ENCODE assay signal across 17 cellular contexts in the genomic region with DNA sequence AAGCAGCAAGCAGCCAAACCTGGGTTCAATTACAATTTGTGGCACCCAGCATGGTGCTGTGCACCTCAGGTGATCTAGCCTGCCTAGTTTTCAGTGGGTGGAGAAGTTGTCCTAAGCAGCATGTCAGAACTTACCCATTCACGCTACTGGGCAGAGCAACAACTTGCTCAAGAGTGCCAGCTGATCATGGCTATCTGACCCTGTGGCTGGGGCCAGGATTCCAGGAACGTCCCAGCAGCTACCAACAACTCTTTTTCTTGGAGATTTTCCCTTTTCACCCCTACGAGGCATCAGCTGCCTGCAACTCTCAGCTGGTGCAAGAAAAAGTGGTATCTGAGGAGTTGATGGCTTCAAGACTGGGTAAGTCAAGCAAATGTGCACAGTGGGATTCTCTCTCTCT.
DNase-seq lines count a peak whose midpoint lies in the region; ATAC-seq and TF ChIP-seq lines count a peak whose summit lies in the region.
"Had no signal": no experiment of that assay in that cellular context is flagged by ENCODE, and none has a peak within 500 bp of the region (broad histone marks: within the 10 kb centered on the region; RNA-seq: fewer than 3 reads in every experiment).

No MANE protein-coding gene starts in this region.

- H3K27ac ChIP-seq in SJSA1 (peak overlapping the region; percentile 60), adrenal gland (peak overlapping the region in 4 of 5 donors; percentile 48 to 73 (median 52)), esophagus muscularis mucosa (replicated peaks in 1 of 4) (no peak overlapping the region)
- H3K27ac ChIP-seq: A549; BLaER1 treated with 17β-estradiol and CSF1 and Interleukin-3, amounts not matched to agents 10 nM and 100 nM; C4-2B had no signal

- H3K36me3 ChIP-seq in SJSA1 (no peaks in the 10 kb centered on the region), adrenal gland (replicated peaks in 1 of 2) (no peaks in the 10 kb centered on the region), esophagus muscularis mucosa (no peaks in the 10 kb centered on the region)
- H3K36me3 ChIP-seq: BLaER1 treated with 17β-estradiol and CSF1 and Interleukin-3, amounts not matched to agents 10 nM and 100 nM had no signal

- ATAC-seq in GM21576 (IDR thresholded peaks at IDR 0.05; ENCODE audit: unreplicated experiment), result no peak
- ATAC-seq: A549; CD8-positive, alpha-beta T cell had no signal

- H3K9me3 ChIP-seq in SJSA1 (replicated peaks) (no peaks in the 10 kb centered on the region), adrenal gland (replicated peaks in 1 of 3) (no peaks in the 10 kb centered on the region), esophagus muscularis mucosa (no peaks in the 10 kb centered on the region)

- intact Hi-C loops in adrenal gland (cut with DNase I) (no loop called here), esophagus muscularis mucosa (cut with DNase I) (no loop called here)

- no peak for DNase-seq in SJSA1 (ENCODE audit: low read depth in 1 of 2, low spot score in 2 of 2)
- peak in 5 of 7 donors; percentile 34 to 65 (median 45) for DNase-seq in adrenal gland
- DNase-seq in esophagus muscularis mucosa (ENCODE audit: extremely low spot score), result peak; percentile 60
- DNase-seq in A172 (ENCODE audit: low spot score), result no peak
- DNase-seq in activated CD8-positive, alpha-beta memory T cell treated with anti-CD3 and anti-CD28 coated beads, Interleukin-2, amount 50 U/mL, for 4 hours, result no peak
- DNase-seq: 8988T; AML-193; Caco-2; Calu3; CD4-positive, alpha-beta T cell; CD8-positive, alpha-beta T cell; DMS79 treated with DMSO at 0.1 percent for 48 hours; GF-D8 had no signal

- TF ChIP-seq POLR2A in adrenal gland (IDR thresholded peaks at IDR 0.05) (no peak), esophagus muscularis mucosa (IDR thresholded peaks at IDR 0.05; ENCODE audit: low read depth) (no peak)

- H3K4me3 ChIP-seq in SJSA1 (0 out of 2 replicates have a peak overlapping the region, but pooled peaks have one; percentile 1), adrenal gland (peak overlapping the region in 1 of 4 donors; percentile 39), esophagus muscularis mucosa (no peak overlapping the region)
- H3K4me3 ChIP-seq: A549; BLaER1 treated with 17β-estradiol and CSF1 and Interleukin-3, amounts not matched to agents 10 nM and 100 nM had no signal

- no peak for TF ChIP-seq EP300 in esophagus muscularis mucosa (IDR thresholded peaks at IDR 0.05)

- 41 to 52% (median 42%) methylated on average over 3 of the region's 3 CpGs for WGBS in adrenal gland, 4 donors
- WGBS in esophagus muscularis mucosa, result 48% methylated on average over 2 of the region's 3 CpGs

- TF ChIP-seq CTCF in adrenal gland (IDR thresholded peaks at IDR 0.05) (no peak), esophagus muscularis mucosa (IDR thresholded peaks at IDR 0.05) (no peak)

- H3K4me1 ChIP-seq in SJSA1 (replicated peaks) (peaks cover 34% of the 10 kb centered on the region), adrenal gland (replicated peaks in 1 of 2) (peaks cover 31 to 34% of the 10 kb centered on the region in 2 donors), esophagus muscularis mucosa (peaks cover 0 to 19% (median 11%) of the 10 kb centered on the region in 4 donors)
- H3K4me1 ChIP-seq: A549, Caco-2 had no signal

- no peaks in the 10 kb centered on the region for H3K27me3 ChIP-seq in SJSA1 (replicated peaks)
- no peaks in the 10 kb centered on the region for H3K27me3 ChIP-seq in adrenal gland
- H3K27me3 ChIP-seq in esophagus muscularis mucosa, result no peaks in the 10 kb centered on the region
- H3K27me3 ChIP-seq: BLaER1 treated with 17β-estradiol and CSF1 and Interleukin-3, amounts not matched to agents 10 nM and 100 nM had no signal

Comparison
In these comparisons a context has a peak if more than half of its experiments do, and no peak if none do; other contexts are left out.
1. DNase-seq: peak in adrenal gland (5 of 7) and esophagus muscularis mucosa (single experiment); none in SJSA1 (0 of 2), A172 (single experiment) and activated CD8-positive, alpha-beta memory T cell treated with anti-CD3 and anti-CD28 coated beads, Interleukin-2, amount 50 U/mL, for 4 hours (single experiment).
2. H3K27ac ChIP-seq: peak in SJSA1 (single experiment) and adrenal gland (4 of 5); none in esophagus muscularis mucosa (0 of 4).